Comparison of ENCODE assay signal across 13 cellular contexts in genomic region chr12:52351196-52352059, GRCh38. TPM values are rescaled to one million over a fixed set of nuclear protein-coding genes. Genes with fewer than 3 reads are reported as not detected.
A peak's percentile ranks its signal among the peaks of the same experiment; 100 is the strongest.
DNase-seq lines count a peak whose midpoint lies in the region; ATAC-seq lines count a peak whose summit lies in the region.
"Had no signal": no experiment of that assay in that cellular context is flagged by ENCODE, and none has a peak within 500 bp of the region (broad histone marks: within the 10 kb centered on the region; RNA-seq: fewer than 3 reads in every experiment).

No MANE protein-coding gene starts in this region.

- peak; percentile 30 for DNase-seq in activated CD4-positive, alpha-beta T cell treated with anti-CD3 and anti-CD28 coated beads for 1 hour
- DNase-seq in activated CD4-positive, alpha-beta T cell treated with anti-CD3 and anti-CD28 coated beads, Interleukin-2, amount 10 ng/mL, durations not matched to agents 24 days and 14 days = no peak
- DNase-seq in activated gamma-delta T cell treated with anti-CD3 and anti-CD28 coated beads, Interleukin-2, amount 50 U/mL, for 16 hours (ENCODE audit: low read depth) = peak; percentile 40
- DNase-seq in left lobe of liver (ENCODE audit: low spot score) (peak; percentile 84), SK-N-DZ (ENCODE audit: low spot score) (no peak)

- H3K4me1 Mint-ChIP-seq in activated CD4-positive, alpha-beta T cell treated with anti-CD3 and anti-CD28 coated beads, Interleukin-2, amount 10 ng/mL, durations not matched to agents 24 days and 14 days = peaks cover 3% of the 10 kb centered on the region
- peaks cover 29% of the 10 kb centered on the region for H3K4me1 Mint-ChIP-seq in stimulated activated naive CD8-positive, alpha-beta T cell treated with anti-CD3 and anti-CD28 coated beads, Interleukin-15, Interleukin-2, amounts not matched to agents 100 ng/mL and 50 ng/mL, for 24 hours (ENCODE audit: low read depth)

- ATAC-seq in left lobe of liver (peak; percentile 86), GM19452 (IDR thresholded peaks at IDR 0.05; ENCODE audit: unreplicated experiment) (no peak), HG03432 (IDR thresholded peaks at IDR 0.05; ENCODE audit: unreplicated experiment) (no peak)
- ATAC-seq: A549, Panc1 had no signal

- H3K36me3 Mint-ChIP-seq in activated CD4-positive, alpha-beta T cell treated with anti-CD3 and anti-CD28 coated beads, Interleukin-2, amount 10 ng/mL, durations not matched to agents 24 days and 14 days (ENCODE audit: low read depth) = no peaks in the 10 kb centered on the region
- no peaks in the 10 kb centered on the region for H3K36me3 Mint-ChIP-seq in stimulated activated naive CD8-positive, alpha-beta T cell treated with anti-CD3 and anti-CD28 coated beads, Interleukin-15, Interleukin-2, amounts not matched to agents 100 ng/mL and 50 ng/mL, for 24 hours (ENCODE audit: low read depth)

- H3K9me3 Mint-ChIP-seq in activated CD4-positive, alpha-beta T cell treated with anti-CD3 and anti-CD28 coated beads, Interleukin-2, amount 10 ng/mL, durations not matched to agents 24 days and 14 days = no peaks in the 10 kb centered on the region
- H3K9me3 Mint-ChIP-seq in stimulated activated naive CD8-positive, alpha-beta T cell treated with anti-CD3 and anti-CD28 coated beads, Interleukin-15, Interleukin-2, amounts not matched to agents 100 ng/mL and 50 ng/mL, for 24 hours = no peaks in the 10 kb centered on the region

- no peak overlapping the region for H3K4me3 Mint-ChIP-seq in activated CD4-positive, alpha-beta T cell treated with anti-CD3 and anti-CD28 coated beads, Interleukin-2, amount 10 ng/mL, durations not matched to agents 24 days and 14 days
- no peak overlapping the region for H3K4me3 Mint-ChIP-seq in stimulated activated naive CD8-positive, alpha-beta T cell treated with anti-CD3 and anti-CD28 coated beads, Interleukin-15, Interleukin-2, amounts not matched to agents 100 ng/mL and 50 ng/mL, for 24 hours

- H3K27me3 Mint-ChIP-seq in activated CD4-positive, alpha-beta T cell treated with anti-CD3 and anti-CD28 coated beads, Interleukin-2, amount 10 ng/mL, durations not matched to agents 24 days and 14 days = peaks cover 12% of the 10 kb centered on the region
- H3K27me3 Mint-ChIP-seq in stimulated activated naive CD8-positive, alpha-beta T cell treated with anti-CD3 and anti-CD28 coated beads, Interleukin-15, Interleukin-2, amounts not matched to agents 100 ng/mL and 50 ng/mL, for 24 hours = peaks cover 15% of the 10 kb centered on the region

- intact Hi-C loops in activated CD4-positive, alpha-beta T cell treated with anti-CD3 and anti-CD28 coated beads, Interleukin-2, amount 10 ng/mL, durations not matched to agents 24 days and 14 days (cut with micrococcal nuclease) = no loop called here

- H3K27ac Mint-ChIP-seq in activated CD4-positive, alpha-beta T cell treated with anti-CD3 and anti-CD28 coated beads, Interleukin-2, amount 10 ng/mL, durations not matched to agents 24 days and 14 days = no peak overlapping the region
- peak overlapping the region; percentile 64 for H3K27ac Mint-ChIP-seq in stimulated activated naive CD8-positive, alpha-beta T cell treated with anti-CD3 and anti-CD28 coated beads, Interleukin-15, Interleukin-2, amounts not matched to agents 100 ng/mL and 50 ng/mL, for 24 hours

RNA-seq across cellular contexts. Expression of gene KRT85, which starts 15.9 kb away (rescaled TPM):
- total RNA-seq in activated CD4-positive, alpha-beta T cell treated with anti-CD3 and anti-CD28 coated beads, Interleukin-2, amount 10 ng/mL, durations not matched to agents 24 days and 14 days = not detected in 2 replicates
- total RNA-seq in left lobe of liver = not detected
- not detected in 2 replicates for polyA plus RNA-seq in SK-N-DZ (2014; cell fraction: cytosol; rRNA removed)
- not detected in 2 replicates for polyA plus RNA-seq in SK-N-DZ (2014; cell fraction: nucleus; rRNA removed)
- total RNA-seq: glomerular endothelial cell, omental fat pad, urinary bladder had no signal
- polyA plus RNA-seq: urinary bladder had no signal

RNA-seq across cellular contexts. Expression of gene KRT83, which starts 30.2 kb away (rescaled TPM):
- total RNA-seq in activated CD4-positive, alpha-beta T cell treated with anti-CD3 and anti-CD28 coated beads, Interleukin-2, amount 10 ng/mL, durations not matched to agents 24 days and 14 days = not detected in 2 replicates
- not detected for total RNA-seq in left lobe of liver
- polyA plus RNA-seq in SK-N-DZ (2014; cell fraction: cytosol; rRNA removed) = not detected in 2 replicates
- polyA plus RNA-seq in SK-N-DZ (2014; cell fraction: nucleus; rRNA removed) = not detected in 2 replicates
- total RNA-seq: glomerular endothelial cell, omental fat pad, urinary bladder had no signal
- polyA plus RNA-seq: urinary bladder had no signal

RNA-seq across cellular contexts. Expression of gene KRT84, which starts 34.0 kb away (rescaled TPM):
- not detected in 2 replicates for total RNA-seq in activated CD4-positive, alpha-beta T cell treated with anti-CD3 and anti-CD28 coated beads, Interleukin-2, amount 10 ng/mL, durations not matched to agents 24 days and 14 days
- total RNA-seq in left lobe of liver = not detected
- not detected in 2 replicates for polyA plus RNA-seq in SK-N-DZ (2014; cell fraction: cytosol; rRNA removed)
- not detected in 2 replicates for polyA plus RNA-seq in SK-N-DZ (2014; cell fraction: nucleus; rRNA removed)
- total RNA-seq: glomerular endothelial cell, omental fat pad, urinary bladder had no signal
- polyA plus RNA-seq: A549, urinary bladder had no signal

RNA-seq across cellular contexts. Expression of gene KRT82, which starts 54.7 kb away (rescaled TPM):
- total RNA-seq in activated CD4-positive, alpha-beta T cell treated with anti-CD3 and anti-CD28 coated beads, Interleukin-2, amount 10 ng/mL, durations not matched to agents 24 days and 14 days = not detected in 2 replicates
- not detected for total RNA-seq in left lobe of liver
- polyA plus RNA-seq in SK-N-DZ (2014; cell fraction: cytosol; rRNA removed) = not detected in 2 replicates
- polyA plus RNA-seq in SK-N-DZ (2014; cell fraction: nucleus; rRNA removed) = not detected in 2 replicates
- total RNA-seq: glomerular endothelial cell, omental fat pad, urinary bladder had no signal
- polyA plus RNA-seq: A549 had no signal

Comparison
In these comparisons a context has a peak if more than half of its experiments do, and no peak if none do; other contexts are left out.
1. DNase-seq: peak in activated CD4-positive, alpha-beta T cell treated with anti-CD3 and anti-CD28 coated beads for 1 hour (single experiment), activated gamma-delta T cell treated with anti-CD3 and anti-CD28 coated beads, Interleukin-2, amount 50 U/mL, for 16 hours (single experiment) and left lobe of liver (single experiment); none in activated CD4-positive, alpha-beta T cell treated with anti-CD3 and anti-CD28 coated beads, Interleukin-2, amount 10 ng/mL, durations not matched to agents 24 days and 14 days (single experiment) and SK-N-DZ (single experiment).